ENCODE assay signal across 1 cellular context in genomic region chr10:59906417-59907202, GRCh38.
TF ChIP-seq lines count a peak whose summit lies in the region.

CCDC6 (minus strand) TSS chr10:59906556; CDS start chr10:59906424, 132 bp downstream.

TF ChIP-seq in K562, 482 proteins besides CTCF, POLR2A, EP300 and RAD21 (continued from another document):
- TF ChIP-seq, protein P1, sequence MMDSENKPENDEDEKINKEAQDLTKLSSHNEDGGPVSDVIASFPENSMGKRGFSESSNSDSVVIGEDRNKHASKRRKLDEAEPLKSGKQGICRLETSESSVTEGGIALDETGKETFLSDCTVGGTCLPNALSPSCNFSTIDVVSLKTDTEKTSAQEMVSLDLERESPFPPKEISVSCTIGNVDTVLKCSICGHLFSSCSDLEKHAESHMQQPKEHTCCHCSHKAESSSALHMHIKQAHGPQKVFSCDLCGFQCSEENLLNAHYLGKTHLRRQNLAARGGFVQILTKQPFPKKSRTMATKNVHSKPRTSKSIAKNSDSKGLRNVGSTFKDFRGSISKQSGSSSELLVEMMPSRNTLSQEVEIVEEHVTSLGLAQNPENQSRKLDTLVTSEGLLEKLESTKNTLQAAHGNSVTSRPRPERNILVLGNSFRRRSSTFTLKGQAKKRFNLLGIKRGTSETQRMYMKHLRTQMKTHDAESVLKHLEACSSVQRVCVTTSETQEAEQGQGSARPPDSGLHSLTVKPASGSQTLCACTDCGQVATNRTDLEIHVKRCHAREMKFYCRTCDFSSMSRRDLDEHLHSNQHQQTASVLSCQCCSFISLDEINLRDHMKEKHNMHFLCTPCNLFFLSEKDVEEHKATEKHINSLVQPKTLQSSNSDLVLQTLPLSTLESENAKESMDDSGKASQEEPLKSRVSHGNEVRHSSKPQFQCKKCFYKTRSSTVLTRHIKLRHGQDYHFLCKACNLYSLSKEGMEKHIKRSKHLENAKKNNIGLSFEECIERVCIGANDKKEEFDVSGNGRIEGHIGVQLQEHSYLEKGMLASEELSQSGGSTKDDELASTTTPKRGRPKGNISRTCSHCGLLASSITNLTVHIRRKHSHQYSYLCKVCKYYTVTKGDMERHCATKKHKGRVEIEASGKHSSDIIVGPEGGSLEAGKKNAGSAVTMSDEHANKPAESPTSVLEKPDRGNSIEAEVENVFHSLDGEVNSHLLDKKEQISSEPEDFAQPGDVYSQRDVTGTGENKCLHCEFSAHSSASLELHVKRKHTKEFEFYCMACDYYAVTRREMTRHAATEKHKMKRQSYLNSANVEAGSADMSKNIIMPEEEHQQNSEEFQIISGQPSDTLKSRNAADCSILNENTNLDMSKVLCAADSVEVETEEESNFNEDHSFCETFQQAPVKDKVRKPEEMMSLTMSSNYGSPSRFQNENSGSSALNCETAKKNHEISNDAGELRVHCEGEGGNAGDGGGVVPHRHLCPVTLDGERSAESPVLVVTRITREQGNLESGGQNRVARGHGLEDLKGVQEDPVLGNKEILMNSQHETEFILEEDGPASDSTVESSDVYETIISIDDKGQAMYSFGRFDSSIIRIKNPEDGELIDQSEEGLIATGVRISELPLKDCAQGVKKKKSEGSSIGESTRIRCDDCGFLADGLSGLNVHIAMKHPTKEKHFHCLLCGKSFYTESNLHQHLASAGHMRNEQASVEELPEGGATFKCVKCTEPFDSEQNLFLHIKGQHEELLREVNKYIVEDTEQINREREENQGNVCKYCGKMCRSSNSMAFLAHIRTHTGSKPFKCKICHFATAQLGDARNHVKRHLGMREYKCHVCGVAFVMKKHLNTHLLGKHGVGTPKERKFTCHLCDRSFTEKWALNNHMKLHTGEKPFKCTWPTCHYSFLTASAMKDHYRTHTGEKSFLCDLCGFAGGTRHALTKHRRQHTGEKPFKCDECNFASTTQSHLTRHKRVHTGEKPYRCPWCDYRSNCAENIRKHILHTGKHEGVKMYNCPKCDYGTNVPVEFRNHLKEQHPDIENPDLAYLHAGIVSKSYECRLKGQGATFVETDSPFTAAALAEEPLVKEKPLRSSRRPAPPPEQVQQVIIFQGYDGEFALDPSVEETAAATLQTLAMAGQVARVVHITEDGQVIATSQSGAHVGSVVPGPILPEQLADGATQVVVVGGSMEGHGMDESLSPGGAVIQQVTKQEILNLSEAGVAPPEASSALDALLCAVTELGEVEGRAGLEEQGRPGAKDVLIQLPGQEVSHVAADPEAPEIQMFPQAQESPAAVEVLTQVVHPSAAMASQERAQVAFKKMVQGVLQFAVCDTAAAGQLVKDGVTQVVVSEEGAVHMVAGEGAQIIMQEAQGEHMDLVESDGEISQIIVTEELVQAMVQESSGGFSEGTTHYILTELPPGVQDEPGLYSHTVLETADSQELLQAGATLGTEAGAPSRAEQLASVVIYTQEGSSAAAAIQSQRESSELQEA (IDR thresholded peaks at IDR 0.05; ENCODE audit: low read depth), result no peak
- TF ChIP-seq, protein P2, sequence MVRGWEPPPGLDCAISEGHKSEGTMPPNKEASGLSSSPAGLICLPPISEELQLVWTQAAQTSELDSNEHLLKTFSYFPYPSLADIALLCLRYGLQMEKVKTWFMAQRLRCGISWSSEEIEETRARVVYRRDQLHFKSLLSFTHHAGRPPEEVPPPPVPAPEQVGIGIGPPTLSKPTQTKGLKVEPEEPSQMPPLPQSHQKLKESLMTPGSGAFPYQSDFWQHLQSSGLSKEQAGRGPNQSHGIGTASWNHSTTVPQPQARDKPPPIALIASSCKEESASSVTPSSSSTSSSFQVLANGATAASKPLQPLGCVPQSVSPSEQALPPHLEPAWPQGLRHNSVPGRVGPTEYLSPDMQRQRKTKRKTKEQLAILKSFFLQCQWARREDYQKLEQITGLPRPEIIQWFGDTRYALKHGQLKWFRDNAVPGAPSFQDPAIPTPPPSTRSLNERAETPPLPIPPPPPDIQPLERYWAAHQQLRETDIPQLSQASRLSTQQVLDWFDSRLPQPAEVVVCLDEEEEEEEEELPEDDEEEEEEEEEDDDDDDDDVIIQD (CRISPR knock-in tag; IDR thresholded peaks at IDR 0.05), result no peak
- TF ChIP-seq, protein P3, sequence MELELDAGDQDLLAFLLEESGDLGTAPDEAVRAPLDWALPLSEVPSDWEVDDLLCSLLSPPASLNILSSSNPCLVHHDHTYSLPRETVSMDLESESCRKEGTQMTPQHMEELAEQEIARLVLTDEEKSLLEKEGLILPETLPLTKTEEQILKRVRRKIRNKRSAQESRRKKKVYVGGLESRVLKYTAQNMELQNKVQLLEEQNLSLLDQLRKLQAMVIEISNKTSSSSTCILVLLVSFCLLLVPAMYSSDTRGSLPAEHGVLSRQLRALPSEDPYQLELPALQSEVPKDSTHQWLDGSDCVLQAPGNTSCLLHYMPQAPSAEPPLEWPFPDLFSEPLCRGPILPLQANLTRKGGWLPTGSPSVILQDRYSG (tag; conservative IDR thresholded peaks at IDR 0.05; ENCODE audit: low read depth), result peak; percentile 72; the same call in 1 of the 2 replicates
- TF ChIP-seq, protein P4, sequence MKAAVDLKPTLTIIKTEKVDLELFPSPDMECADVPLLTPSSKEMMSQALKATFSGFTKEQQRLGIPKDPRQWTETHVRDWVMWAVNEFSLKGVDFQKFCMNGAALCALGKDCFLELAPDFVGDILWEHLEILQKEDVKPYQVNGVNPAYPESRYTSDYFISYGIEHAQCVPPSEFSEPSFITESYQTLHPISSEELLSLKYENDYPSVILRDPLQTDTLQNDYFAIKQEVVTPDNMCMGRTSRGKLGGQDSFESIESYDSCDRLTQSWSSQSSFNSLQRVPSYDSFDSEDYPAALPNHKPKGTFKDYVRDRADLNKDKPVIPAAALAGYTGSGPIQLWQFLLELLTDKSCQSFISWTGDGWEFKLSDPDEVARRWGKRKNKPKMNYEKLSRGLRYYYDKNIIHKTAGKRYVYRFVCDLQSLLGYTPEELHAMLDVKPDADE (conservative IDR thresholded peaks at IDR 0.05; ENCODE audit: control insufficient read depth, low read depth, low read length), result peak; percentile 56; the same call in 1 of the 2 replicates
- TF ChIP-seq PRMT5 (CRISPR knock-in tag; IDR thresholded peaks at IDR 0.05) (no peak), ZNF785 (CRISPR knock-in tag; IDR thresholded peaks at IDR 0.05) (no peak), NONO (IDR thresholded peaks at IDR 0.05; ENCODE audit: low read depth in 2 of 2, low read length in 1 of 2) (peak in 1 of 2 experiments; percentile 73; a peak in 3 of 4 replicates), GATAD2A (IDR thresholded peaks at IDR 0.05) (peak; percentile 86), ZFX (CRISPR knock-in tag; IDR thresholded peaks at IDR 0.05) (peak; percentile 88), TBL1XR1 (IDR thresholded peaks at IDR 0.05; ENCODE audit: low read length in 2 of 2) (peak in 1 of 2 experiments; percentile 52; a peak in 1 of 4 replicates), POLR2H (tag; IDR thresholded peaks at IDR 0.05; ENCODE audit: low read depth) (peak; percentile 28; the same call in 1 of the 2 replicates), SNIP1 (IDR thresholded peaks at IDR 0.05; ENCODE audit: low read depth) (no peak), ATF7 (IDR thresholded peaks at IDR 0.05) (peak; percentile 76; the same call in 1 of the 2 replicates), CCNT2 (IDR thresholded peaks at IDR 0.05; ENCODE audit: borderline replicate concordance, extremely low read depth, insufficient read length, low read depth, low read length) (peak; percentile 78), MXD1 (CRISPR knock-in tag; IDR thresholded peaks at IDR 0.05; ENCODE audit: borderline replicate concordance, poor library complexity, severe bottlenecking) (peak; percentile 8), HMBOX1 (IDR thresholded peaks at IDR 0.05) (peak; percentile 24; the same call in 1 of the 2 replicates), NKRF (IDR thresholded peaks at IDR 0.05; ENCODE audit: borderline replicate concordance) (peak; percentile 86), STAT5A (IDR thresholded peaks at IDR 0.05; ENCODE audit: borderline replicate concordance, low read length) (peak; percentile 36; the same call in 1 of the 2 replicates), ZNF41 (CRISPR knock-in tag; conservative IDR thresholded peaks at IDR 0.05) (peak; percentile 40; the same call in 1 of the 2 replicates), ZNF3 (CRISPR knock-in tag; IDR thresholded peaks at IDR 0.05) (no peak), CBX3 (IDR thresholded peaks at IDR 0.05; ENCODE audit: borderline replicate concordance in 1 of 2, low read length in 2 of 2) (0 out of 3 replicates have a peak, but pooled peaks of 1 of the 2 experiments have one; percentile 83), HCFC1 (IDR thresholded peaks at IDR 0.05; ENCODE audit: low read depth, low read length) (peak; percentile 49; the same call in 1 of the 2 replicates), NCOA4 (IDR thresholded peaks at IDR 0.05; ENCODE audit: partially characterized antibody) (no peak)
- TF ChIP-seq, protein P5, sequence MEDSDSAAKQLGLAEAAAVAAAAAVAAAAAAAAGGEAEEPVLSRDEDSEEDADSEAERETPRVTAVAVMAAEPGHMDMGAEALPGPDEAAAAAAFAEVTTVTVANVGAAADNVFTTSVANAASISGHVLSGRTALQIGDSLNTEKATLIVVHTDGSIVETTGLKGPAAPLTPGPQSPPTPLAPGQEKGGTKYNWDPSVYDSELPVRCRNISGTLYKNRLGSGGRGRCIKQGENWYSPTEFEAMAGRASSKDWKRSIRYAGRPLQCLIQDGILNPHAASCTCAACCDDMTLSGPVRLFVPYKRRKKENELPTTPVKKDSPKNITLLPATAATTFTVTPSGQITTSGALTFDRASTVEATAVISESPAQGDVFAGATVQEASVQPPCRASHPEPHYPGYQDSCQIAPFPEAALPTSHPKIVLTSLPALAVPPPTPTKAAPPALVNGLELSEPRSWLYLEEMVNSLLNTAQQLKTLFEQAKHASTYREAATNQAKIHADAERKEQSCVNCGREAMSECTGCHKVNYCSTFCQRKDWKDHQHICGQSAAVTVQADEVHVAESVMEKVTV (CRISPR knock-in tag; IDR thresholded peaks at IDR 0.05), result peak; percentile 33; the same call in 1 of the 2 replicates
- TF ChIP-seq, protein P6, sequence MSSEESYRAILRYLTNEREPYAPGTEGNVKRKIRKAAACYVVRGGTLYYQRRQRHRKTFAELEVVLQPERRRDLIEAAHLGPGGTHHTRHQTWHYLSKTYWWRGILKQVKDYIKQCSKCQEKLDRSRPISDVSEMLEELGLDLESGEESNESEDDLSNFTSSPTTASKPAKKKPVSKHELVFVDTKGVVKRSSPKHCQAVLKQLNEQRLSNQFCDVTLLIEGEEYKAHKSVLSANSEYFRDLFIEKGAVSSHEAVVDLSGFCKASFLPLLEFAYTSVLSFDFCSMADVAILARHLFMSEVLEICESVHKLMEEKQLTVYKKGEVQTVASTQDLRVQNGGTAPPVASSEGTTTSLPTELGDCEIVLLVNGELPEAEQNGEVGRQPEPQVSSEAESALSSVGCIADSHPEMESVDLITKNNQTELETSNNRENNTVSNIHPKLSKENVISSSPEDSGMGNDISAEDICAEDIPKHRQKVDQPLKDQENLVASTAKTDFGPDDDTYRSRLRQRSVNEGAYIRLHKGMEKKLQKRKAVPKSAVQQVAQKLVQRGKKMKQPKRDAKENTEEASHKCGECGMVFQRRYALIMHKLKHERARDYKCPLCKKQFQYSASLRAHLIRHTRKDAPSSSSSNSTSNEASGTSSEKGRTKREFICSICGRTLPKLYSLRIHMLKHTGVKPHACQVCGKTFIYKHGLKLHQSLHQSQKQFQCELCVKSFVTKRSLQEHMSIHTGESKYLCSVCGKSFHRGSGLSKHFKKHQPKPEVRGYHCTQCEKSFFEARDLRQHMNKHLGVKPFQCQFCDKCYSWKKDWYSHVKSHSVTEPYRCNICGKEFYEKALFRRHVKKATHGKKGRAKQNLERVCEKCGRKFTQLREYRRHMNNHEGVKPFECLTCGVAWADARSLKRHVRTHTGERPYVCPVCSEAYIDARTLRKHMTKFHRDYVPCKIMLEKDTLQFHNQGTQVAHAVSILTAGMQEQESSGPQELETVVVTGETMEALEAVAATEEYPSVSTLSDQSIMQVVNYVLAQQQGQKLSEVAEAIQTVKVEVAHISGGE (CRISPR knock-in tag; IDR thresholded peaks at IDR 0.05), result peak in 1 of 3 experiments; percentile 62; a peak in 1 of 6 replicates
